In the genomic region with DNA sequence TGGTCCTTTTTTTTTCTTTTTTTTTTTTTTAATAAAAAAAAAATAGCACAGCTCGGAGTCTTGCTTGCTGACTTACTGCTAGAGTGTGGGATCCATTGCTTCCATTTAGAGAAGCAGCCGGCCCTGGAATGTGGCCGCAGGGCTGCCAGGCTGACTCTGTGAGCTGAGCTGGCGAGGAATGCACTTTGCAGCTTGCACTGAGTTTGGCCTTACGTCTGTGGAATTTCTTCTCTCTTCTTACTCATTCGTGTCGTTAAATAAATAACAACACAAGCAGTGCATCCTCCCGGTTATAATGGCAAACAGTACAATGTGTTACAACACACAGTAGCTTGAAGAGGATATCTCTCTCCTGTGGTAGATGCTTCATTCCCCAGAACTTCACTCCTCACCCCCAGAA, we compare ENCODE assay signal across 9 cellular contexts.
DNase-seq lines count a peak whose midpoint lies in the region; ATAC-seq, FAIRE-seq and TF ChIP-seq lines count a peak whose summit lies in the region.
"Had no signal": no experiment of that assay in that cellular context is flagged by ENCODE, and none has a peak within 500 bp of the region (broad histone marks: within the 10 kb centered on the region; RNA-seq: fewer than 3 reads in every experiment).

No MANE protein-coding gene starts in this region.

- POLR2A ChIA-PET in K562 (lab: Yijun Ruan, JAX): interaction anchor here (1.3 to 4.8 kb wide), 4 partner anchors 9 to 73 kb away, joined by 3 to 27 read pairs (median 12); no protein-coding TSS in a partner anchor

- in situ Hi-C loops in K562 (cut with MboI): no loop called here
- in situ Hi-C loops in GM13977 (cut with MboI; ENCODE audit: low pct_unique_long_range_greater_than_20kb, low sequenced_read_pairs, unreplicated experiment): no loop called here

- H3K4me2 ChIP-seq in K562 (ENCODE audit: insufficient read depth, low read length): 0 out of 2 replicates have a peak overlapping the region, but pooled peaks have one; percentile 16
- no peak overlapping the region for H3K4me2 ChIP-seq in hepatocyte
- H3K4me2 ChIP-seq in smooth muscle cell: peak overlapping the region; percentile 27

- ATAC-seq in K562: no peak

- peaks cover 96% of the 10 kb centered on the region for H3K79me2 ChIP-seq in K562 (ENCODE audit: control insufficient read depth, insufficient read depth, low read length)
- no peaks in the 10 kb centered on the region for H3K79me2 ChIP-seq in hepatocyte
- no peaks in the 10 kb centered on the region for H3K79me2 ChIP-seq in smooth muscle cell (ENCODE audit: low read depth)

- 44% methylated on average over 8 of the region's 8 CpGs for WGBS in K562 (ENCODE audit: insufficient coverage, low coverage, missing lambda C conversion rate)
- 15% methylated on average over 7 of the region's 8 CpGs for WGBS in hepatocyte (ENCODE audit: low lambda C conversion rate, missing lambda C conversion rate)
- 3% methylated on average over 8 of the region's 8 CpGs for WGBS in smooth muscle cell (ENCODE audit: low lambda C conversion rate)

- no TSS peak for BruUV-seq in K562 (replicated peaks; lab: Mats Ljungman, UMichigan)

- H3F3A ChIP-seq in smooth muscle cell (ENCODE audit: low read depth): peaks cover 9% of the 10 kb centered on the region

- H3K4me3 ChIP-seq in K562 (no peak overlapping the region), hepatocyte (no peak overlapping the region), smooth muscle cell (no peak overlapping the region)

- peak; percentile 69 for DNase-seq in H4 (ENCODE audit: low spot score)
- DNase-seq in K562 (ENCODE audit: extremely low read depth in 1 of 4, low spot score in 3 of 4): no peak
- DNase-seq in hepatocyte (ENCODE audit: low spot score): peak; percentile 80
- peak; percentile 8 for DNase-seq in smooth muscle cell (lab: John Stamatoyannopoulos, UW; ENCODE audit: unreplicated experiment)
- DNase-seq in NCI-H187 (lab: John Stamatoyannopoulos, UW): no peak
- no peak for DNase-seq in GM13977 (ENCODE audit: low spot score)
- DNase-seq in OCI-M1 (lab: John Stamatoyannopoulos, UW): no peak
- DNase-seq in NAMALWA (ENCODE audit: low spot score): no peak
- DNase-seq: NCI-H1417 had no signal

- TF ChIP-seq EP300 in K562 (IDR thresholded peaks at IDR 0.05; ENCODE audit: low read length): no peak

- peaks cover 2% of the 10 kb centered on the region for H3K9me1 ChIP-seq in K562 (ENCODE audit: control insufficient read depth, insufficient read depth, low read length)

- H3K27ac ChIP-seq in K562 (ENCODE audit: extremely low read depth, low read depth, low read length) (peak overlapping the region; percentile 81), hepatocyte (peak overlapping the region; percentile 25), smooth muscle cell (ENCODE audit: low read depth) (peak overlapping the region; percentile 59)

- TF ChIP-seq RAD21 in K562 (CRISPR knock-in tag; conservative IDR thresholded peaks at IDR 0.05 in 1 of 2, IDR thresholded peaks at IDR 0.05 in 1 of 2): no peak

- H3K27me3 ChIP-seq in K562 (ENCODE audit: control insufficient read depth in 2 of 2, insufficient read depth in 2 of 2, low read length in 2 of 2) (no peaks in the 10 kb centered on the region), hepatocyte (no peaks in the 10 kb centered on the region), smooth muscle cell (ENCODE audit: low read depth) (no peaks in the 10 kb centered on the region)

- H3K9ac ChIP-seq in K562 (ENCODE audit: insufficient read depth in 1 of 2, low read depth in 2 of 2, low read length in 2 of 2): peak overlapping the region; percentile 13 to 49; a peak in 1 of 4 replicates
- H3K9ac ChIP-seq in smooth muscle cell (ENCODE audit: low read depth): no peak overlapping the region

- TF ChIP-seq CTCF in K562 (IDR thresholded peaks at IDR 0.05 in 2 of 3, conservative IDR thresholded peaks at IDR 0.05 in 1 of 3; ENCODE audit: insufficient read depth in 2 of 3, low read depth in 1 of 3, low read length in 3 of 3) (no peak), hepatocyte (IDR thresholded peaks at IDR 0.05; ENCODE audit: poor library complexity) (no peak), smooth muscle cell (IDR thresholded peaks at IDR 0.05; ENCODE audit: borderline replicate concordance, insufficient read depth, poor library complexity, severe bottlenecking) (no peak), GM13977 (IDR thresholded peaks at IDR 0.05; ENCODE audit: extremely low read depth, insufficient read depth, missing control alignments) (no peak)

- H3K36me3 ChIP-seq in K562 (ENCODE audit: control insufficient read depth, insufficient read depth, low read length) (peaks cover 40% of the 10 kb centered on the region), hepatocyte (replicated peaks; ENCODE audit: insufficient read depth, low read depth) (no peaks in the 10 kb centered on the region), smooth muscle cell (ENCODE audit: low read depth) (no peaks in the 10 kb centered on the region)

- CTCF ChIA-PET in K562 (lab: Yijun Ruan, JAX; ENCODE audit: low intra/inter-chr PET ratio): no interaction called here

- H2AFZ ChIP-seq in K562 (ENCODE audit: low read depth, low read length): no peak overlapping the region
- H2AFZ ChIP-seq in hepatocyte: no peak overlapping the region
- H2AFZ ChIP-seq in smooth muscle cell (ENCODE audit: low read depth): peak overlapping the region; percentile 80

- TF ChIP-seq POLR2A in K562 (conservative IDR thresholded peaks at IDR 0.05): no peak

- H4K20me1 ChIP-seq in K562 (replicated peaks; ENCODE audit: control insufficient read depth, insufficient read depth, low read length): peaks cover 12% of the 10 kb centered on the region; the same call in 1 of the 2 replicates
- no peaks in the 10 kb centered on the region for H4K20me1 ChIP-seq in hepatocyte (ENCODE audit: insufficient read depth, poor library complexity, severe bottlenecking)
- H4K20me1 ChIP-seq in smooth muscle cell (ENCODE audit: low read depth): no peaks in the 10 kb centered on the region

- intact Hi-C loops in K562 (cut with micrococcal nuclease): loop anchor here (5.0 kb wide), 1 partner anchor 47 kb away; no protein-coding TSS in a partner anchor

- FAIRE-seq in K562 (lab: Jason Lieb, UNC): no peak

- no peaks in the 10 kb centered on the region for H3K9me3 ChIP-seq in K562 (replicated peaks; ENCODE audit: control insufficient read depth, insufficient read depth, low read depth, low read length)
- H3K9me3 ChIP-seq in hepatocyte (ENCODE audit: low read depth): no peaks in the 10 kb centered on the region
- H3K9me3 ChIP-seq in smooth muscle cell (replicated peaks; ENCODE audit: low read depth): no peaks in the 10 kb centered on the region

- peaks cover 33 to 90% of the 10 kb centered on the region in 2 experiments for H3K4me1 ChIP-seq in K562 (replicated peaks in 1 of 2; ENCODE audit: control insufficient read depth in 2 of 2, insufficient read depth in 2 of 2, low read length in 2 of 2)
- peaks cover 8% of the 10 kb centered on the region for H3K4me1 ChIP-seq in hepatocyte (ENCODE audit: insufficient read depth)
- H3K4me1 ChIP-seq in smooth muscle cell (ENCODE audit: low read depth): peaks cover 16% of the 10 kb centered on the region

- H3K9me2 ChIP-seq in hepatocyte (replicated peaks; ENCODE audit: insufficient read depth): no peaks in the 10 kb centered on the region

TF ChIP-seq in K562, 482 proteins besides CTCF, POLR2A, EP300 and RAD21 (continues in another document):
- no peak for TF ChIP-seq ZNF324 (CRISPR knock-in tag; IDR thresholded peaks at IDR 0.05)

Comparison
In these comparisons a context has a peak if more than half of its experiments do, and no peak if none do; other contexts are left out.
1. DNase-seq: peak in H4 (single experiment), hepatocyte (single experiment) and smooth muscle cell (single experiment); none in K562 (0 of 4), NCI-H187 (0 of 2), GM13977 (single experiment), OCI-M1 (single experiment) and NAMALWA (single experiment).
2. H3K27ac ChIP-seq: peak in every context shown above with its lines; median percentile 81 in K562; 59 in smooth muscle cell; 25 in hepatocyte.